4 cellular contexts compared by ENCODE assay signal in genomic region chrX:103469971-103470370, GRCh38. TPM values are rescaled to one million over a fixed set of nuclear protein-coding genes. Genes with fewer than 3 reads are reported as not detected.
"Had no signal": no experiment of that assay in that cellular context is flagged by ENCODE, and none has a peak within 500 bp of the region (broad histone marks: within the 10 kb centered on the region; RNA-seq: fewer than 3 reads in every experiment).

No MANE protein-coding gene starts in this region.

RNA-seq across cellular contexts. Expression of gene RAB40A, which starts 49.3 kb away (rescaled TPM):
- total RNA-seq: dermis blood vessel endothelial cell, gastrocnemius medialis, mesenteric fat pad had no signal
- polyA plus RNA-seq: immature natural killer cell had no signal
